Comparison of ENCODE assay signal across 8 cellular contexts in genomic region chr11:96342971-96343711, GRCh38. TPM values are rescaled to one million over a fixed set of nuclear protein-coding genes. Genes with fewer than 3 reads are reported as not detected.
A peak's percentile ranks its signal among the peaks of the same experiment; 100 is the strongest.
DNase-seq lines count a peak whose midpoint lies in the region; ATAC-seq, FAIRE-seq and TF ChIP-seq lines count a peak whose summit lies in the region.

Gene MAML2 (minus strand): TSS chr11:96343195. CDS start chr11:96341895, 1,300 bp downstream.

- peak within 1 kb of the TSS; percentile 66 for H3K27ac ChIP-seq in A673 (ENCODE audit: low read depth, low read length, poor library complexity, severe bottlenecking)
- peak within 1 kb of the TSS; percentile 94 for H3K27ac ChIP-seq in WERI-Rb-1
- peak within 1 kb of the TSS; percentile 79 for H3K27ac ChIP-seq in mammary epithelial cell (ENCODE audit: insufficient read depth, low read depth, low read length)
- peak within 1 kb of the TSS in 1 of 2 donors; percentile 81 for H3K27ac ChIP-seq in small intestine (ENCODE audit: low read depth in 1 of 2, low read length in 1 of 2)

- POLR2A ChIA-PET in A673 (lab: Charles Lee; ENCODE audit: low non-redundant PET): interaction anchor here (0.5 to 0.6 kb wide), 4 partner anchors 46 to 268 kb away, joined by 3 to 7 read pairs (median 6); partner anchors contain the start of genes CCDC82 and JRKL

- H2AFZ ChIP-seq in mammary epithelial cell (ENCODE audit: low read depth, low read length): peak within 1 kb of the TSS; percentile 88

- H3K36me3 ChIP-seq in A673 (ENCODE audit: insufficient read depth, low read length, poor library complexity, severe bottlenecking) (no peaks in the 10 kb centered on the region), WERI-Rb-1 (peaks cover 11% of the 10 kb centered on the region), mammary epithelial cell (ENCODE audit: insufficient read depth, low read length) (no peaks in the 10 kb centered on the region), small intestine (ENCODE audit: control insufficient read depth in 2 of 2, insufficient read depth in 2 of 2, low read length in 2 of 2) (no peaks in the 10 kb centered on the region)

- peak within 1 kb of the TSS; percentile 61 for H3K4me3 ChIP-seq in A673 (ENCODE audit: low read depth, low read length, poor library complexity, severe bottlenecking)
- peak within 1 kb of the TSS; percentile 99 for H3K4me3 ChIP-seq in WERI-Rb-1 (ENCODE audit: low read depth, low read length)
- H3K4me3 ChIP-seq in mammary epithelial cell (replicated peaks in 1 of 3; ENCODE audit: insufficient read depth in 1 of 3, low read depth in 2 of 3, low read length in 3 of 3): peak within 1 kb of the TSS; percentile 58 to 79 (median 77)
- H3K4me3 ChIP-seq in small intestine (ENCODE audit: low read depth in 1 of 2, low read length in 2 of 2): peak within 1 kb of the TSS; percentile 75 to 79

- H3K4me2 ChIP-seq in mammary epithelial cell (ENCODE audit: insufficient read depth, low read depth, low read length): peak within 1 kb of the TSS; percentile 91

- H3K27me3 ChIP-seq in A673 (replicated peaks; ENCODE audit: insufficient read depth, low read depth, low read length, poor library complexity) (no peaks in the 10 kb centered on the region), WERI-Rb-1 (ENCODE audit: insufficient read depth, low read depth, severe bottlenecking) (no peaks in the 10 kb centered on the region), mammary epithelial cell (ENCODE audit: insufficient read depth, low read length) (no peaks in the 10 kb centered on the region), small intestine (ENCODE audit: control insufficient read depth in 2 of 2, insufficient read depth in 2 of 2, low read length in 2 of 2) (no peaks in the 10 kb centered on the region)

- peak within 1 kb of the TSS; percentile 91 for H3K9ac ChIP-seq in mammary epithelial cell (ENCODE audit: insufficient read depth, low read length)

- peaks cover 47% of the 10 kb centered on the region for H3K79me2 ChIP-seq in mammary epithelial cell (ENCODE audit: insufficient read depth, low read length)

- in situ Hi-C loops in mammary epithelial cell (cut with MboI; ENCODE audit: low sequenced_read_pairs in 2 of 2): loop anchor here (5.0 to 10.0 kb wide), 4 partner anchors 66 to 288 kb away; no protein-coding TSS in a partner anchor

- no peak for FAIRE-seq in small intestine (lab: Jason Lieb, UNC)

- H3K4me1 ChIP-seq in A673 (ENCODE audit: insufficient read depth, low read length, poor library complexity, severe bottlenecking) (peaks cover 36% of the 10 kb centered on the region), mammary epithelial cell (ENCODE audit: insufficient read depth, low read length) (peaks cover 39% of the 10 kb centered on the region), small intestine (ENCODE audit: control insufficient read depth in 2 of 2, insufficient read depth in 1 of 2, low read depth in 1 of 2, low read length in 1 of 2) (peaks cover 4 to 14% of the 10 kb centered on the region in 2 donors)

- WGBS in mammary epithelial cell (ENCODE audit: low coverage, missing lambda C conversion rate): 7% methylated on average over 22 of the region's 31 CpGs
- 1 to 6% (median 2%) methylated on average over 27 to 31 of the region's 31 CpGs for WGBS in small intestine, 3 donors

- dilution Hi-C loops in mammary epithelial cell (cut with HindIII; ENCODE audit: low sequenced_read_pairs): no loop called here

- no TSS peak for BruUV-seq in A673 (replicated peaks; lab: Mats Ljungman, UMichigan)
- BruUV-seq in mammary epithelial cell (replicated peaks; lab: Mats Ljungman, UMichigan): no TSS peak

- peak; percentile 99 for DNase-seq in A673 (ENCODE audit: low spot score)
- peak; percentile 88 for DNase-seq in NCI-H2196 (lab: John Stamatoyannopoulos, UW; ENCODE audit: unreplicated experiment)
- peak; percentile 95 for DNase-seq in WERI-Rb-1
- DNase-seq in mammary epithelial cell: peak; percentile 92
- peak; percentile 98 for DNase-seq in iPS-NIHi11 (ENCODE audit: low spot score)
- DNase-seq in small intestine: peak; percentile 92

- TF ChIP-seq CTCF in A673 (conservative IDR thresholded peaks at IDR 0.05; ENCODE audit: low read depth, low read length) (peak; percentile 90), WERI-Rb-1 (IDR thresholded peaks at IDR 0.05; ENCODE audit: low read depth, low read length) (peak; percentile 97), mammary epithelial cell (conservative IDR thresholded peaks at IDR 0.05 in 1 of 2, IDR thresholded peaks at IDR 0.05 in 1 of 2; ENCODE audit: extremely low read depth in 1 of 2, insufficient read depth in 1 of 2, low read depth in 1 of 2, low read length in 2 of 2) (peak; percentile 86 to 96)

- H3K9me3 ChIP-seq in A673 (ENCODE audit: low read depth, low read length, poor library complexity, severe bottlenecking): no peaks in the 10 kb centered on the region
- no peaks in the 10 kb centered on the region for H3K9me3 ChIP-seq in WERI-Rb-1 (ENCODE audit: severe bottlenecking)
- no peaks in the 10 kb centered on the region for H3K9me3 ChIP-seq in mammary epithelial cell (replicated peaks; ENCODE audit: insufficient read depth, low read length)
- H3K9me3 ChIP-seq in small intestine (ENCODE audit: control insufficient read depth, low read depth): no peaks in the 10 kb centered on the region

- H4K20me1 ChIP-seq in mammary epithelial cell (ENCODE audit: insufficient read depth, low read length): no peaks in the 10 kb centered on the region

- intact Hi-C loops in A673 (cut with micrococcal nuclease; ENCODE audit: unreplicated experiment) (loop anchor here (1.0 to 5.0 kb wide), 5 partner anchors 101 to 506 kb away; no protein-coding TSS in a partner anchor), mammary epithelial cell (cut with micrococcal nuclease) (loop anchor here (1.0 to 2.0 kb wide), 13 partner anchors 36 to 507 kb away; no protein-coding TSS in a partner anchor)

- CTCF ChIA-PET in A673 (lab: Charles Lee) (interaction anchor here (0.5 to 2.1 kb wide), 38 partner anchors 11 to 507 kb away, joined by 3 to 55 read pairs (median 4); partner anchors contain the start of genes CCDC82 and JRKL), mammary epithelial cell (lab: Charles Lee; ENCODE audit: low non-redundant PET) (interaction anchor here (0.5 to 1.3 kb wide), 22 partner anchors 100 to 556 kb away, joined by 3 to 30 read pairs (median 9); no protein-coding TSS in a partner anchor)

- peak; percentile 67 for ATAC-seq in GM18861 (IDR thresholded peaks at IDR 0.05; ENCODE audit: unreplicated experiment)
- peak; percentile 75 for ATAC-seq in HG03103 (IDR thresholded peaks at IDR 0.05; ENCODE audit: low read depth, unreplicated experiment)

RNA-seq across cellular contexts. Expression of gene MAML2, which starts in this region (rescaled TPM):
- total RNA-seq in A673 (2021) (6.4 and 7.9 TPM in 2 replicates), mammary epithelial cell (10 to 100 TPM in 1 of 2 donors, 1 to 10 TPM in 1; 9.5 to 14.2 TPM)
- polyA plus RNA-seq in mammary epithelial cell (7.5 TPM), small intestine (1 to 10 TPM in 1 of 3 donors, under 1 TPM in 2; 0.45 to 2.4 (median 0.81) TPM)
- 15.6 TPM for polyA minus RNA-seq in mammary epithelial cell
